Comparison of ENCODE assay signal across 2 cellular contexts in genomic region chr2:108270768-108271506, GRCh38.
A peak's percentile ranks its signal among the peaks of the same experiment; 100 is the strongest.
TF ChIP-seq lines count a peak whose summit lies in the region.

No MANE protein-coding gene starts in this region.

TF ChIP-seq in K562, 482 proteins besides CTCF, POLR2A, EP300 and RAD21 (continued from another document):
- TF ChIP-seq ZNF280A (IDR thresholded peaks at IDR 0.05; ENCODE audit: low read depth, partially characterized antibody) (no peak), PRDM10 (IDR thresholded peaks at IDR 0.05; ENCODE audit: partially characterized antibody) (no peak)

TF ChIP-seq in HepG2, 621 proteins besides CTCF, POLR2A, EP300 and RAD21 (continued from another document and continues in another):
- TF ChIP-seq ZNF609 (CRISPR knock-in tag; IDR thresholded peaks at IDR 0.05; ENCODE audit: borderline replicate concordance): peak; percentile 45; the same call in 1 of the 2 replicates
- TF ChIP-seq RXRB (CRISPR knock-in tag; IDR thresholded peaks at IDR 0.05; ENCODE audit: borderline replicate concordance): 0 out of 2 replicates have a peak, but pooled peaks have one; percentile 24
- peak; percentile 27; the same call in 1 of the 2 replicates for TF ChIP-seq ZNF331 (CRISPR knock-in tag; IDR thresholded peaks at IDR 0.05)
- no peak for TF ChIP-seq ZNF441 (CRISPR knock-in tag; IDR thresholded peaks at IDR 0.05; ENCODE audit: borderline replicate concordance)
- TF ChIP-seq ZFP37 (CRISPR knock-in tag; IDR thresholded peaks at IDR 0.05; ENCODE audit: borderline replicate concordance): no peak
- no peak for TF ChIP-seq ZNF570 (CRISPR knock-in tag; IDR thresholded peaks at IDR 0.05; ENCODE audit: borderline replicate concordance)
- 0 out of 2 replicates have a peak, but pooled peaks have one; percentile 54 for TF ChIP-seq ZBTB43 (CRISPR knock-in tag; conservative IDR thresholded peaks at IDR 0.05)
- TF ChIP-seq ZSCAN31 (CRISPR knock-in tag; IDR thresholded peaks at IDR 0.05; ENCODE audit: low read depth): no peak
- TF ChIP-seq POGZ (CRISPR knock-in tag; IDR thresholded peaks at IDR 0.05): peak; percentile 27; the same call in 1 of the 2 replicates
- TF ChIP-seq NCOA1 (CRISPR knock-in tag; IDR thresholded peaks at IDR 0.05): no peak
- peak; percentile 26; the same call in 1 of the 2 replicates for TF ChIP-seq SALL1 (CRISPR knock-in tag; IDR thresholded peaks at IDR 0.05)
- TF ChIP-seq ZNF607 (CRISPR knock-in tag; IDR thresholded peaks at IDR 0.05; ENCODE audit: borderline replicate concordance): no peak
- TF ChIP-seq PRPF4 (IDR thresholded peaks at IDR 0.05; ENCODE audit: low read depth, low read length, poor library complexity, severe bottlenecking): no peak
- TF ChIP-seq ZNF878 (CRISPR knock-in tag; IDR thresholded peaks at IDR 0.05): no peak
- TF ChIP-seq AKAP8 (CRISPR knock-in tag; IDR thresholded peaks at IDR 0.05): no peak
- peak; percentile 39; the same call in 1 of the 2 replicates for TF ChIP-seq ZFY (CRISPR knock-in tag; IDR thresholded peaks at IDR 0.05)
- TF ChIP-seq ZNF678 (CRISPR knock-in tag; IDR thresholded peaks at IDR 0.05): no peak
- TF ChIP-seq ZFX (CRISPR knock-in tag; IDR thresholded peaks at IDR 0.05; ENCODE audit: low read depth): peak; percentile 21; the same call in 1 of the 2 replicates
- 0 out of 2 replicates have a peak, but pooled peaks have one; percentile 40 for TF ChIP-seq THAP7 (CRISPR knock-in tag; IDR thresholded peaks at IDR 0.05)
- no peak for TF ChIP-seq HES4 (CRISPR knock-in tag; IDR thresholded peaks at IDR 0.05; ENCODE audit: borderline replicate concordance)
- peak; percentile 19; the same call in 1 of the 2 replicates for TF ChIP-seq TBX2 (CRISPR knock-in tag; IDR thresholded peaks at IDR 0.05; ENCODE audit: borderline replicate concordance)
- TF ChIP-seq HOXA7 (CRISPR knock-in tag; IDR thresholded peaks at IDR 0.05): no peak
- no peak for TF ChIP-seq MTA3 (CRISPR knock-in tag; IDR thresholded peaks at IDR 0.05)
- no peak for TF ChIP-seq ZC3H13 (CRISPR knock-in tag; IDR thresholded peaks at IDR 0.05)
- no peak for TF ChIP-seq CREB1 (IDR thresholded peaks at IDR 0.05)
- no peak for TF ChIP-seq CREB1 (CRISPR knock-in tag; IDR thresholded peaks at IDR 0.05)
- TF ChIP-seq ZNF691 (CRISPR knock-in tag; IDR thresholded peaks at IDR 0.05; ENCODE audit: borderline replicate concordance, low read depth): no peak
- TF ChIP-seq PRMT3 (CRISPR knock-in tag; IDR thresholded peaks at IDR 0.05; ENCODE audit: borderline replicate concordance, low read depth): no peak
- 0 out of 2 replicates have a peak, but pooled peaks have one; percentile 18 for TF ChIP-seq FOXA3 (CRISPR knock-in tag; IDR thresholded peaks at IDR 0.05)
- TF ChIP-seq HNF4G (IDR thresholded peaks at IDR 0.05; ENCODE audit: borderline replicate concordance, low read depth, low read length): peak; percentile 76
- peak; percentile 67; the same call in 1 of the 2 replicates for TF ChIP-seq HNF4G (CRISPR knock-in tag; IDR thresholded peaks at IDR 0.05; ENCODE audit: borderline replicate concordance, low read depth)
- peak; percentile 81 for TF ChIP-seq HNF4A (CRISPR knock-in tag; IDR thresholded peaks at IDR 0.05)
- 0 out of 2 replicates have a peak, but pooled peaks have one; percentile 12 for TF ChIP-seq BHLHE40 (IDR thresholded peaks at IDR 0.05; ENCODE audit: low read length)
- no peak for TF ChIP-seq YEATS2 (CRISPR knock-in tag; IDR thresholded peaks at IDR 0.05; ENCODE audit: borderline replicate concordance)
- no peak for TF ChIP-seq ZNF574 (CRISPR knock-in tag; IDR thresholded peaks at IDR 0.05)
- 0 out of 2 replicates have a peak, but pooled peaks have one; percentile 7 for TF ChIP-seq ZNF563 (CRISPR knock-in tag; IDR thresholded peaks at IDR 0.05)
- no peak for TF ChIP-seq ZNF33A (CRISPR knock-in tag; IDR thresholded peaks at IDR 0.05; ENCODE audit: borderline replicate concordance)
- TF ChIP-seq ZKSCAN1 (IDR thresholded peaks at IDR 0.05; ENCODE audit: low read length): no peak
- TF ChIP-seq ZBTB14 (CRISPR knock-in tag; IDR thresholded peaks at IDR 0.05): no peak
- TF ChIP-seq KLF13 (CRISPR knock-in tag; IDR thresholded peaks at IDR 0.05): no peak
- 0 out of 2 replicates have a peak, but pooled peaks have one; percentile 12 for TF ChIP-seq MTERF4 (CRISPR knock-in tag; IDR thresholded peaks at IDR 0.05)
- TF ChIP-seq ZSCAN21 (CRISPR knock-in tag; IDR thresholded peaks at IDR 0.05; ENCODE audit: borderline replicate concordance): no peak
- peak; percentile 96 for TF ChIP-seq HIC2 (CRISPR knock-in tag; IDR thresholded peaks at IDR 0.05; ENCODE audit: low read depth)
- TF ChIP-seq PRDM15 (CRISPR knock-in tag; IDR thresholded peaks at IDR 0.05): no peak
- no peak for TF ChIP-seq PPARG (CRISPR knock-in tag; conservative IDR thresholded peaks at IDR 0.05)
